ENCODE assay signal across 16 cellular contexts in genomic region chr6:157292202-157292601, GRCh38. TPM values are rescaled to one million over a fixed set of nuclear protein-coding genes. Genes with fewer than 3 reads are reported as not detected.
DNase-seq lines count a peak whose midpoint lies in the region; ATAC-seq and TF ChIP-seq lines count a peak whose summit lies in the region.
"Had no signal": no experiment of that assay in that cellular context is flagged by ENCODE, and none has a peak within 500 bp of the region (broad histone marks: within the 10 kb centered on the region; RNA-seq: fewer than 3 reads in every experiment).

No MANE protein-coding gene starts in this region.

- H2BK120ac ChIP-seq in IMR-90 (ENCODE audit: low read depth, low read length): no peak overlapping the region

- no peak overlapping the region for H2AFZ ChIP-seq in IMR-90 (replicated peaks; ENCODE audit: low read length, poor library complexity)
- no peak overlapping the region for H2AFZ ChIP-seq in OCI-LY7 (ENCODE audit: low read length)

- H3K9me1 ChIP-seq in IMR-90 (ENCODE audit: insufficient read depth, low read length): peaks cover 3% of the 10 kb centered on the region; the same call in 1 of the 2 replicates

- intact Hi-C loops in IMR-90 (cut with micrococcal nuclease) (no loop called here), OCI-LY7 (cut with micrococcal nuclease; ENCODE audit: unreplicated experiment) (no loop called here), left colon (cut with DNase I, micrococcal nuclease) (no loop called here)

- POLR2A ChIA-PET in activated naive CD8-positive, alpha-beta T cell treated with anti-CD3 and anti-CD28 coated beads, Interleukin-2, amount 10 ng/mL, durations not matched to agents 7 days and 5 days (lab: Charles Lee): no interaction called here
- POLR2A ChIA-PET in IMR-90 (lab: Charles Lee; ENCODE audit: unreplicated experiment): no interaction called here
- POLR2A ChIA-PET in OCI-LY7 (lab: Charles Lee): no interaction called here

- H3K9ac ChIP-seq in IMR-90 (ENCODE audit: low read depth, low read length): no peak overlapping the region

- H2BK20ac ChIP-seq in IMR-90 (ENCODE audit: low read depth, low read length): no peak overlapping the region

- no peaks in the 10 kb centered on the region for H3K9me2 ChIP-seq in OCI-LY7 (ENCODE audit: insufficient read depth, low read length)

- H3K4me1 ChIP-seq in IMR-90 (ENCODE audit: control insufficient read depth, insufficient read depth, low read length): no peaks in the 10 kb centered on the region
- H3K4me1 ChIP-seq in OCI-LY7 (ENCODE audit: insufficient read depth, low read length, poor library complexity, severe bottlenecking): no peaks in the 10 kb centered on the region
- H3K4me1 ChIP-seq: A549, BE2C had no signal

- H3K23ac ChIP-seq in IMR-90 (ENCODE audit: low read depth, low read length): no peak overlapping the region

- H3K27ac ChIP-seq in IMR-90 (ENCODE audit: insufficient read depth, low read length) (no peak overlapping the region), OCI-LY7 (ENCODE audit: low read depth, low read length, poor library complexity, severe bottlenecking) (no peak overlapping the region)
- H3K27ac ChIP-seq: A549, C4-2B had no signal

- TF ChIP-seq POLR2A in IMR-90 (IDR thresholded peaks at IDR 0.05; ENCODE audit: low read depth, low read length): no peak

- WGBS in IMR-90 (ENCODE audit: extremely low coverage in 2 of 2, insufficient read length in 1 of 2), 2 experiments: no CpG with 5 or more reads among the region's 1 CpG

- H3K79me2 ChIP-seq in OCI-LY7 (ENCODE audit: insufficient read depth, low read depth, low read length): no peaks in the 10 kb centered on the region

- peaks cover 0 to 18% of the 10 kb centered on the region in 2 experiments; a peak in 2 of 4 replicates for H3K79me1 ChIP-seq in IMR-90 (ENCODE audit: low read depth in 1 of 2, low read length in 2 of 2)

- H3K4me2 ChIP-seq in IMR-90 (ENCODE audit: low read depth, low read length) (no peak overlapping the region), OCI-LY7 (ENCODE audit: low read length) (no peak overlapping the region)
- H3K4me2 ChIP-seq: A549 had no signal

- no peak overlapping the region for H3K18ac ChIP-seq in IMR-90 (ENCODE audit: low read depth, low read length)

- peak; percentile 86 for ATAC-seq in activated naive CD8-positive, alpha-beta T cell treated with anti-CD3 and anti-CD28 coated beads, Interleukin-2, amount 10 ng/mL, durations not matched to agents 7 days and 5 days (ENCODE audit: low read depth)
- ATAC-seq in IMR-90 (ENCODE audit: low read depth) (no peak), left colon (peak; percentile 63), GM21423 (IDR thresholded peaks at IDR 0.05; ENCODE audit: unreplicated experiment) (no peak), HG02970 (IDR thresholded peaks at IDR 0.05; ENCODE audit: low FRiP score, unreplicated experiment) (no peak)
- ATAC-seq: A549 had no signal

- peaks cover 10% of the 10 kb centered on the region for H3K4me1 Mint-ChIP-seq in activated naive CD8-positive, alpha-beta T cell treated with anti-CD3 and anti-CD28 coated beads, Interleukin-2, amount 10 ng/mL, durations not matched to agents 7 days and 5 days
- H3K4me1 Mint-ChIP-seq in activated naive CD8-positive, alpha-beta T cell treated with anti-CD3 and anti-CD28 coated beads for 36 hours: peaks cover 3% of the 10 kb centered on the region

- H3K9me3 Mint-ChIP-seq in activated naive CD8-positive, alpha-beta T cell treated with anti-CD3 and anti-CD28 coated beads, Interleukin-2, amount 10 ng/mL, durations not matched to agents 7 days and 5 days: no peaks in the 10 kb centered on the region
- H3K9me3 Mint-ChIP-seq in activated naive CD8-positive, alpha-beta T cell treated with anti-CD3 and anti-CD28 coated beads for 36 hours: no peaks in the 10 kb centered on the region
- H3K9me3 Mint-ChIP-seq: CD4-positive, alpha-beta memory T cell; HFFc6; IgD-negative memory B cell had no signal

- dilution Hi-C loops in IMR-90 (cut with HindIII; ENCODE audit: low sequenced_read_pairs, unreplicated experiment): no loop called here

- no peak overlapping the region for H2AK9ac ChIP-seq in IMR-90 (replicated peaks; ENCODE audit: low read depth, low read length, poor library complexity)

- DNase-seq in activated naive CD8-positive, alpha-beta T cell treated with anti-CD3 and anti-CD28 coated beads, Interleukin-2, amount 10 ng/mL, durations not matched to agents 7 days and 5 days: no peak
- DNase-seq in activated naive CD8-positive, alpha-beta T cell treated with anti-CD3 and anti-CD28 coated beads for 36 hours: no peak
- DNase-seq in IMR-90 (no peak), OCI-LY7 (ENCODE audit: low spot score) (peak; percentile 12), left colon (no peak), NCI-H2171 treated with DMSO at 0.1 percent for 48 hours (lab: John Stamatoyannopoulos, UW) (no peak)
- DNase-seq: BE2C; CD4-positive, alpha-beta memory T cell; DMS79; HCEC 1CT; HFFc6 had no signal

- BruUV-seq in IMR-90 (replicated peaks; lab: Mats Ljungman, UMichigan) (TSS peak; percentile 48), OCI-LY7 (replicated peaks; lab: Mats Ljungman, UMichigan) (TSS peak; percentile 73)

- no peak overlapping the region for H3K4ac ChIP-seq in IMR-90 (ENCODE audit: low read depth, low read length)

- CTCF ChIA-PET in IMR-90 (lab: Yijun Ruan, JAX): no interaction called here
- CTCF ChIA-PET in OCI-LY7 (lab: Charles Lee; ENCODE audit: unreplicated experiment): no interaction called here

- no peak overlapping the region for H3K27ac Mint-ChIP-seq in activated naive CD8-positive, alpha-beta T cell treated with anti-CD3 and anti-CD28 coated beads, Interleukin-2, amount 10 ng/mL, durations not matched to agents 7 days and 5 days
- H3K27ac Mint-ChIP-seq in activated naive CD8-positive, alpha-beta T cell treated with anti-CD3 and anti-CD28 coated beads for 36 hours: no peak overlapping the region
- H3K27ac Mint-ChIP-seq: HFFc6 had no signal

- TF ChIP-seq CTCF in IMR-90 (conservative IDR thresholded peaks at IDR 0.05; ENCODE audit: low read depth, low read length) (no peak), OCI-LY7 (conservative IDR thresholded peaks at IDR 0.05; ENCODE audit: low read length) (no peak)

- no peak overlapping the region for H2BK5ac ChIP-seq in IMR-90 (ENCODE audit: low read depth, low read length, poor library complexity, severe bottlenecking)

- no peaks in the 10 kb centered on the region for H3K27me3 Mint-ChIP-seq in activated naive CD8-positive, alpha-beta T cell treated with anti-CD3 and anti-CD28 coated beads, Interleukin-2, amount 10 ng/mL, durations not matched to agents 7 days and 5 days
- H3K27me3 Mint-ChIP-seq in activated naive CD8-positive, alpha-beta T cell treated with anti-CD3 and anti-CD28 coated beads for 36 hours: no peaks in the 10 kb centered on the region
- H3K27me3 Mint-ChIP-seq: CD4-positive, alpha-beta memory T cell; IgD-negative memory B cell had no signal

- H2BK15ac ChIP-seq in IMR-90 (ENCODE audit: low read depth, low read length): no peak overlapping the region

- H3K4me3 ChIP-seq in IMR-90 (ENCODE audit: insufficient read depth, low read depth, low read length) (no peak overlapping the region), OCI-LY7 (ENCODE audit: low read depth, low read length, poor library complexity, severe bottlenecking) (no peak overlapping the region)
- H3K4me3 ChIP-seq: A549 had no signal

- H3K9me3 ChIP-seq in IMR-90 (ENCODE audit: control insufficient read depth, insufficient read depth, low read length) (no peaks in the 10 kb centered on the region), OCI-LY7 (ENCODE audit: low read length) (no peaks in the 10 kb centered on the region)
- H3K9me3 ChIP-seq: A549, BE2C had no signal

- no peak overlapping the region for H2AK5ac ChIP-seq in IMR-90 (ENCODE audit: low read depth, low read length)

- in situ Hi-C loops in IMR-90 (cut with MboI; ENCODE audit: low sequenced_read_pairs): no loop called here

- H4K8ac ChIP-seq in IMR-90 (ENCODE audit: low read depth in 2 of 2, low read length in 2 of 2): no peak overlapping the region

- peaks cover 5% of the 10 kb centered on the region for H3K36me3 Mint-ChIP-seq in activated naive CD8-positive, alpha-beta T cell treated with anti-CD3 and anti-CD28 coated beads, Interleukin-2, amount 10 ng/mL, durations not matched to agents 7 days and 5 days
- H3K36me3 Mint-ChIP-seq in activated naive CD8-positive, alpha-beta T cell treated with anti-CD3 and anti-CD28 coated beads for 36 hours: peaks cover 2% of the 10 kb centered on the region

- no peak overlapping the region for H3K56ac ChIP-seq in IMR-90 (ENCODE audit: extremely low read depth, insufficient read depth, low read length)

- no peak overlapping the region for H4K91ac ChIP-seq in IMR-90 (ENCODE audit: insufficient read depth, low read depth, low read length)

- no peak overlapping the region for H3K4me3 Mint-ChIP-seq in activated naive CD8-positive, alpha-beta T cell treated with anti-CD3 and anti-CD28 coated beads, Interleukin-2, amount 10 ng/mL, durations not matched to agents 7 days and 5 days
- H3K4me3 Mint-ChIP-seq in activated naive CD8-positive, alpha-beta T cell treated with anti-CD3 and anti-CD28 coated beads for 36 hours: no peak overlapping the region
- H3K4me3 Mint-ChIP-seq: CD4-positive, alpha-beta memory T cell; HFFc6; IgD-negative memory B cell had no signal

- H4K20me1 ChIP-seq in IMR-90 (ENCODE audit: insufficient read depth, low read length) (no peaks in the 10 kb centered on the region), OCI-LY7 (ENCODE audit: insufficient read depth, low read length) (no peaks in the 10 kb centered on the region)

- no peak for TF ChIP-seq RAD21 in IMR-90 (IDR thresholded peaks at IDR 0.05; ENCODE audit: low read length)

- H3K27me3 ChIP-seq in IMR-90 (ENCODE audit: control insufficient read depth, insufficient read depth, low read length): no peaks in the 10 kb centered on the region
- H3K27me3 ChIP-seq: BE2C had no signal

- no peak overlapping the region for H3K14ac ChIP-seq in IMR-90 (replicated peaks; ENCODE audit: low read depth, low read length)

- no peak overlapping the region for H4K5ac ChIP-seq in IMR-90 (ENCODE audit: low read depth, low read length)

- peaks cover 17% of the 10 kb centered on the region; the same call in 1 of the 2 replicates for H3K36me3 ChIP-seq in IMR-90 (ENCODE audit: control insufficient read depth, insufficient read depth, low read length)
- no peaks in the 10 kb centered on the region for H3K36me3 ChIP-seq in OCI-LY7 (ENCODE audit: insufficient read depth, low read length)

TF ChIP-seq in IMR-90, 13 proteins besides CTCF, POLR2A, EP300 and RAD21 (continues in another document):
- TF ChIP-seq SMC3 (IDR thresholded peaks at IDR 0.05; ENCODE audit: low read depth, low read length): no peak
- TF ChIP-seq FOS (IDR thresholded peaks at IDR 0.05; ENCODE audit: low read depth, low read length): no peak

RNA-seq across cellular contexts. Expression of gene TMEM242, which starts 31.1 kb away (rescaled TPM):
- total RNA-seq in activated naive CD8-positive, alpha-beta T cell treated with anti-CD3 and anti-CD28 coated beads, Interleukin-2, amount 10 ng/mL, durations not matched to agents 7 days and 5 days: 10 to 100 TPM in 1 of 2 experiments, 1 to 10 TPM in 1; 9.2 to 10.1 TPM
- 10 to 100 TPM; 10.2 to 10.5 TPM for total RNA-seq in activated naive CD8-positive, alpha-beta T cell treated with anti-CD3 and anti-CD28 coated beads for 36 hours
- total RNA-seq in IMR-90 (2012; rRNA removed) (2.3 and 4.2 TPM in 2 replicates), OCI-LY7 (2022) (9.2 and 10.4 TPM in 2 replicates), left colon (10 to 100 TPM; 11.2 to 11.5 TPM)
- 4.3 and 4.6 TPM in 2 replicates for polyA plus RNA-seq in IMR-90 (2012; rRNA removed)
- 1.9 and 2.1 TPM in 2 replicates for polyA plus RNA-seq in IMR-90 (2012; cell fraction: cytosol; rRNA removed)
- polyA plus RNA-seq in IMR-90 (2012; cell fraction: nucleus; rRNA removed; ENCODE audit: low replicate concordance): 0.70 and 2.6 TPM in 2 replicates
- total RNA-seq in OCI-LY7 (2014; rRNA removed; shearing (Covaris generic)): 4.5 and 8.2 TPM in 2 replicates

Comparison
In these comparisons a context has a peak if more than half of its experiments do, and no peak if none do; other contexts are left out.
1. ATAC-seq: peak in activated naive CD8-positive, alpha-beta T cell treated with anti-CD3 and anti-CD28 coated beads, Interleukin-2, amount 10 ng/mL, durations not matched to agents 7 days and 5 days (single experiment) and left colon (single experiment); none in IMR-90 (single experiment), GM21423 (single experiment) and HG02970 (single experiment).